ENCODE assay signal across 14 cellular contexts in genomic region chr5:150503386-150503785, GRCh38. TPM values are rescaled to one million over a fixed set of nuclear protein-coding genes. Genes with fewer than 3 reads are reported as not detected.
DNase-seq lines count a peak whose midpoint lies in the region; ATAC-seq, FAIRE-seq and TF ChIP-seq lines count a peak whose summit lies in the region.
"Had no signal": no experiment of that assay in that cellular context is flagged by ENCODE, and none has a peak within 500 bp of the region (broad histone marks: within the 10 kb centered on the region; RNA-seq: fewer than 3 reads in every experiment).

No MANE protein-coding gene starts in this region.

- no peak overlapping the region for H3K4me3 Mint-ChIP-seq in astrocyte (ENCODE audit: unreplicated experiment)
- H3K4me3 Mint-ChIP-seq: activated CD4-positive, alpha-beta memory T cell treated with anti-CD3 and anti-CD28 coated beads for 36 hours had no signal

- peaks cover 21% of the 10 kb centered on the region for H3K36me3 Mint-ChIP-seq in astrocyte (ENCODE audit: low read depth, unreplicated experiment)
- H3K36me3 Mint-ChIP-seq: activated CD4-positive, alpha-beta memory T cell treated with anti-CD3 and anti-CD28 coated beads for 36 hours had no signal

- H3K27me3 ChIP-seq in astrocyte (ENCODE audit: insufficient read depth, low read length) (no peaks in the 10 kb centered on the region), esophagus muscularis mucosa (no peaks in the 10 kb centered on the region), pancreas (no peaks in the 10 kb centered on the region), thoracic aorta (replicated peaks; ENCODE audit: insufficient read depth) (no peaks in the 10 kb centered on the region)

- 96% methylated on average over 4 of the region's 4 CpGs for WGBS in esophagus muscularis mucosa
- 44 to 49% methylated on average over 4 of the region's 4 CpGs for WGBS in pancreas, 2 donors

- H3K79me2 ChIP-seq in astrocyte (ENCODE audit: insufficient read depth, low read length): peaks cover 100% of the 10 kb centered on the region

- TF ChIP-seq POLR2A in esophagus muscularis mucosa (IDR thresholded peaks at IDR 0.05; ENCODE audit: low read depth): no peak

- H3K9me3 Mint-ChIP-seq in astrocyte (ENCODE audit: unreplicated experiment): no peaks in the 10 kb centered on the region
- H3K9me3 Mint-ChIP-seq: activated CD4-positive, alpha-beta memory T cell treated with anti-CD3 and anti-CD28 coated beads for 36 hours had no signal

- H3K27me3 Mint-ChIP-seq in astrocyte (ENCODE audit: low read depth, unreplicated experiment): no peaks in the 10 kb centered on the region
- H3K27me3 Mint-ChIP-seq: activated CD4-positive, alpha-beta memory T cell treated with anti-CD3 and anti-CD28 coated beads for 36 hours; progenitor cell of endocrine pancreas had no signal

- no peaks in the 10 kb centered on the region for H3K9me3 ChIP-seq in astrocyte (ENCODE audit: insufficient read depth, low read depth, low read length)
- H3K9me3 ChIP-seq in esophagus muscularis mucosa: no peaks in the 10 kb centered on the region
- H3K9me3 ChIP-seq in pancreas: no peaks in the 10 kb centered on the region
- H3K9me3 ChIP-seq in thoracic aorta: no peaks in the 10 kb centered on the region

- FAIRE-seq in astrocyte (lab: Jason Lieb, UNC): no peak
- no peak for FAIRE-seq in pancreas (lab: Jason Lieb, UNC)

- no peak overlapping the region for H3K27ac Mint-ChIP-seq in astrocyte (ENCODE audit: unreplicated experiment)
- H3K27ac Mint-ChIP-seq: activated CD4-positive, alpha-beta memory T cell treated with anti-CD3 and anti-CD28 coated beads for 36 hours; progenitor cell of endocrine pancreas had no signal

- H3K4me2 ChIP-seq in astrocyte (ENCODE audit: low read length): peak overlapping the region; percentile 21

- no peak overlapping the region for H2AFZ ChIP-seq in astrocyte (ENCODE audit: low read depth, low read length)

- H3K27ac ChIP-seq in astrocyte (ENCODE audit: low read depth, low read length) (no peak overlapping the region), esophagus muscularis mucosa (replicated peaks in 1 of 4) (peak overlapping the region; percentile 29 to 73 (median 54)), pancreas (peak overlapping the region; percentile 11 to 78 (median 46)), thoracic aorta (peak overlapping the region; percentile 90)

- H3K4me1 Mint-ChIP-seq in astrocyte (ENCODE audit: low read depth, unreplicated experiment): peaks cover 65% of the 10 kb centered on the region

- TF ChIP-seq CTCF in astrocyte (IDR thresholded peaks at IDR 0.05; ENCODE audit: insufficient read depth, low read depth, low read length) (no peak), esophagus muscularis mucosa (IDR thresholded peaks at IDR 0.05) (no peak), pancreas (IDR thresholded peaks at IDR 0.05) (no peak), thoracic aorta (IDR thresholded peaks at IDR 0.05) (no peak)

- peaks cover 100% of the 10 kb centered on the region for H4K20me1 ChIP-seq in astrocyte (ENCODE audit: insufficient read depth, low read length)

- intact Hi-C loops in esophagus muscularis mucosa (cut with DNase I) (no loop called here), pancreas (cut with DNase I) (no loop called here)

- no peak overlapping the region for H3K9ac ChIP-seq in astrocyte (ENCODE audit: low read length)

- ATAC-seq in pancreas: peak; percentile 42 to 57 (median 54)
- no peak for ATAC-seq in thoracic aorta (ENCODE audit: insufficient number of reproducible peaks, low FRiP score, low read depth)
- no peak for ATAC-seq in HG03521 (IDR thresholded peaks at IDR 0.05; ENCODE audit: unreplicated experiment)
- ATAC-seq in GM21825 (IDR thresholded peaks at IDR 0.05; ENCODE audit: unreplicated experiment): no peak

- H3K4me3 ChIP-seq in astrocyte (ENCODE audit: insufficient read depth, low read depth, low read length) (no peak overlapping the region), esophagus muscularis mucosa (no peak overlapping the region), pancreas (no peak overlapping the region), thoracic aorta (no peak overlapping the region)

- H3K4me1 ChIP-seq in astrocyte (ENCODE audit: insufficient read depth, low read length) (peaks cover 66% of the 10 kb centered on the region), esophagus muscularis mucosa (peaks cover 99 to 100% (median 100%) of the 10 kb centered on the region in 4 donors), pancreas (peaks cover 56 to 69% (median 63%) of the 10 kb centered on the region in 3 donors), thoracic aorta (ENCODE audit: control insufficient read depth in 1 of 2, low read depth in 2 of 2) (peaks cover 61 to 100% of the 10 kb centered on the region in 2 donors)

- DNase-seq in astrocyte (ENCODE audit: low read depth) (no peak), esophagus muscularis mucosa (ENCODE audit: extremely low spot score) (no peak), pancreas (peak in 2 of 6 donors; percentile 52 to 63), thoracic aorta (ENCODE audit: low spot score) (no peak), activated gamma-delta T cell (lab: John Stamatoyannopoulos, UW) (no peak), RKO (ENCODE audit: low spot score) (no peak)
- DNase-seq: activated CD4-positive, alpha-beta memory T cell treated with anti-CD3 and anti-CD28 coated beads for 36 hours; effector memory CD4-positive, alpha-beta T cell; foreskin melanocyte; NCI-H1417; NCI-H345 had no signal

- TF ChIP-seq EP300 in esophagus muscularis mucosa (IDR thresholded peaks at IDR 0.05): no peak

- peaks cover 7% of the 10 kb centered on the region for H3K36me3 ChIP-seq in astrocyte (ENCODE audit: insufficient read depth, low read length)
- H3K36me3 ChIP-seq in esophagus muscularis mucosa: no peaks in the 10 kb centered on the region
- H3K36me3 ChIP-seq in pancreas: no peaks in the 10 kb centered on the region
- no peaks in the 10 kb centered on the region for H3K36me3 ChIP-seq in thoracic aorta

RNA-seq across cellular contexts. Expression of gene NDST1, which starts 4.5 kb away (rescaled TPM):
- total RNA-seq in astrocyte (293 and 321 TPM in 2 replicates), esophagus muscularis mucosa (100 to 1,000 TPM in 1 of 4 donors, 10 to 100 TPM in 3; 48.2 to 113 (median 74.5) TPM), pancreas (10 to 100 TPM; 35.5 to 57.2 (median 41.0) TPM), thoracic aorta (100 to 1,000 TPM; 112 to 131 TPM)
- 10 to 100 TPM in 1 of 2 donors, 1 to 10 TPM in 1; 9.9 to 20.2 TPM for polyA plus RNA-seq in pancreas

RNA-seq across cellular contexts. Expression of gene RPS14, which starts 53.8 kb away (rescaled TPM):
- total RNA-seq in astrocyte (1,823 and 2,054 TPM in 2 replicates), esophagus muscularis mucosa (1,000 to 10,000 TPM; 1,492 to 3,727 (median 2,626) TPM), pancreas (1,000 to 10,000 TPM; 1,164 to 1,840 (median 1,380) TPM), thoracic aorta (1,000 to 10,000 TPM; 1,311 to 1,492 TPM)
- polyA plus RNA-seq in pancreas: 1,000 to 10,000 TPM; 2,004 to 2,138 TPM

Comparison
In these comparisons a context has a peak if more than half of its experiments do, and no peak if none do; other contexts are left out.
1. ATAC-seq: peak in pancreas (4 of 4); none in thoracic aorta (single experiment), HG03521 (single experiment) and GM21825 (single experiment).